In genomic region chr18:25298853-25299274, GRCh38 we compare ENCODE assay signal across 7 cellular contexts. TPM values are rescaled to one million over a fixed set of nuclear protein-coding genes. Genes with fewer than 3 reads are reported as not detected.
DNase-seq lines count a peak whose midpoint lies in the region; ATAC-seq and TF ChIP-seq lines count a peak whose summit lies in the region.

No MANE protein-coding gene starts in this region.

- H3K79me2 ChIP-seq in hepatocyte = no peaks in the 10 kb centered on the region

- WGBS in hepatocyte (ENCODE audit: low lambda C conversion rate, missing lambda C conversion rate) = 64% methylated on average over 4 of the region's 4 CpGs

- H3K9me3 ChIP-seq in hepatocyte (ENCODE audit: low read depth) (no peaks in the 10 kb centered on the region), upper lobe of right lung (no peaks in the 10 kb centered on the region)

- H3K4me3 ChIP-seq in astrocyte of the cerebellum (ENCODE audit: low read depth, low read length) (no peak overlapping the region), hepatocyte (no peak overlapping the region), upper lobe of right lung (no peak overlapping the region), coronary artery (no peak overlapping the region)

- ATAC-seq in upper lobe of right lung (peak; percentile 79), GM18520 (IDR thresholded peaks at IDR 0.05; ENCODE audit: unreplicated experiment) (no peak)

- no peaks in the 10 kb centered on the region for H3K4me1 ChIP-seq in hepatocyte (ENCODE audit: insufficient read depth)
- H3K4me1 ChIP-seq in upper lobe of right lung = no peaks in the 10 kb centered on the region

- H3K4me2 ChIP-seq in hepatocyte = no peak overlapping the region

- in situ Hi-C loops in astrocyte of the cerebellum (cut with HindIII; ENCODE audit: low sequenced_read_pairs) = no loop called here

- no peaks in the 10 kb centered on the region for H4K20me1 ChIP-seq in hepatocyte (ENCODE audit: insufficient read depth, poor library complexity, severe bottlenecking)

- no peak for TF ChIP-seq CTCF in astrocyte of the cerebellum (IDR thresholded peaks at IDR 0.05; ENCODE audit: low read depth, low read length, missing control alignments)
- TF ChIP-seq CTCF in hepatocyte (IDR thresholded peaks at IDR 0.05; ENCODE audit: poor library complexity) = no peak
- TF ChIP-seq CTCF in upper lobe of right lung (IDR thresholded peaks at IDR 0.05) = no peak
- TF ChIP-seq CTCF in coronary artery (IDR thresholded peaks at IDR 0.05) = no peak

- intact Hi-C loops in upper lobe of right lung (cut with DNase I) = no loop called here

- H3K9me2 ChIP-seq in hepatocyte (replicated peaks; ENCODE audit: insufficient read depth) = no peaks in the 10 kb centered on the region

- DNase-seq in Kasumi-1 (lab: John Stamatoyannopoulos, UW) (peak; percentile 53 to 58), astrocyte of the cerebellum (ENCODE audit: low read depth) (peak; percentile 67), hepatocyte (ENCODE audit: low spot score) (peak; percentile 17), upper lobe of right lung (no peak), anterior cingulate cortex (lab: John Stamatoyannopoulos, UW) (no peak), coronary artery (ENCODE audit: low spot score) (no peak)

- H3K36me3 ChIP-seq in hepatocyte (replicated peaks; ENCODE audit: insufficient read depth, low read depth) = no peaks in the 10 kb centered on the region
- no peaks in the 10 kb centered on the region for H3K36me3 ChIP-seq in upper lobe of right lung

- H3K27ac ChIP-seq in hepatocyte (peak overlapping the region; percentile 10), upper lobe of right lung (peak overlapping the region; percentile 1), coronary artery (peak overlapping the region in 1 of 2 donors; percentile 10)

- H2AFZ ChIP-seq in hepatocyte = no peak overlapping the region

- H3K27me3 ChIP-seq in hepatocyte (no peaks in the 10 kb centered on the region), upper lobe of right lung (no peaks in the 10 kb centered on the region)

RNA-seq across cellular contexts. Expression of gene ZNF521, which starts 53.1 kb away (rescaled TPM):
- total RNA-seq in hepatocyte (13.3 and 16.3 TPM in 2 replicates), upper lobe of right lung (25.0 TPM)
- polyA plus RNA-seq in hepatocyte = 9.0 and 11.1 TPM in 2 replicates

Comparison
In these comparisons a context has a peak if more than half of its experiments do, and no peak if none do; other contexts are left out.
1. DNase-seq: peak in Kasumi-1 (2 of 2), astrocyte of the cerebellum (single experiment) and hepatocyte (single experiment); none in upper lobe of right lung (single experiment), anterior cingulate cortex (0 of 58) and coronary artery (single experiment).